Comparison of ENCODE assay signal across 24 cellular contexts in the genomic region with DNA sequence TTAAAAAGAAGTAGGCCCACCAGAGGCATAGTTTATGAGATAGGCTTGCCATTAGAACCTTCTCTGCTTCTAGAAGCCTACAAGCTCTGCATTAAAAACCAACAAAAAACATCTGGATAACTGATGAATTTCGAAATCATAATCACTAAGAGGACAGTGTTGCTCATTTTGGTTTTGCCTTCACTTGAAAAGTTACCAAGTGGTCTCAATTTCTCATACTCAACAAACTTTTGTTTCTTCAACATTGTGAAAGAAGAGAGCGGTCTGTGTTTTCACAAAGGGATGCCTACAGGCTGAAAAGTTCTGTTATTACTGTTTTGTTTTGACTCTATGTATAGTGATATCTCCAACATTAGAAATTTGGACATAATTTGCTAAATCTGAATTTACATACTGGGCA.
DNase-seq lines count a peak whose midpoint lies in the region; ATAC-seq and TF ChIP-seq lines count a peak whose summit lies in the region.
"Had no signal": no experiment of that assay in that cellular context is flagged by ENCODE, and none has a peak within 500 bp of the region (broad histone marks: within the 10 kb centered on the region; RNA-seq: fewer than 3 reads in every experiment).

No MANE protein-coding gene starts in this region.

- H2AK5ac ChIP-seq in IMR-90 (ENCODE audit: low read depth, low read length) = no peak overlapping the region

- H2BK20ac ChIP-seq in IMR-90 (ENCODE audit: low read depth, low read length) = no peak overlapping the region

- H3K4ac ChIP-seq in IMR-90 (ENCODE audit: low read depth, low read length) = no peak overlapping the region

- TF ChIP-seq POLR2A in IMR-90 (IDR thresholded peaks at IDR 0.05; ENCODE audit: low read depth, low read length) (no peak), sigmoid colon (IDR thresholded peaks at IDR 0.05) (no peak)

- H3K9me1 ChIP-seq in IMR-90 (ENCODE audit: insufficient read depth, low read length) = peaks cover 3% of the 10 kb centered on the region; the same call in 1 of the 2 replicates

- no peak overlapping the region for H2BK120ac ChIP-seq in IMR-90 (ENCODE audit: low read depth, low read length)

- DNase-seq in AG09319 (ENCODE audit: extremely low read depth, low read depth) (peak; percentile 2), IMR-90 (peak; percentile 46), choroid plexus epithelial cell (ENCODE audit: low read depth) (peak; percentile 53), foreskin melanocyte (peak; percentile 11), UCSD-AML1 (lab: John Stamatoyannopoulos, UW; ENCODE audit: unreplicated experiment) (no peak), HCEC 1CT (no peak), sigmoid colon (no peak)
- DNase-seq: 8988T; Calu3; CD8-positive, alpha-beta T cell; DMS53; EL; KG1; NCI-H1105; NCI-H187; NCI-H2227 treated with DMSO at 0.1 percent for 48 hours; NCI-H524; NCI-H82; OCI-M1; SHP77 treated with DMSO at 0.1 percent for 48 hours; SK-N-SH had no signal

- in situ Hi-C loops in IMR-90 (cut with MboI; ENCODE audit: low sequenced_read_pairs) = no loop called here

- no peak overlapping the region for H3K27ac ChIP-seq in IMR-90 (ENCODE audit: insufficient read depth, low read length)
- no peak overlapping the region for H3K27ac ChIP-seq in sigmoid colon
- H3K27ac ChIP-seq: BLaER1 had no signal

- 0 out of 4 replicates have a peak, but pooled peaks cover 0 to 4% of the 10 kb centered on the region in 2 experiments for H3K79me1 ChIP-seq in IMR-90 (ENCODE audit: low read depth in 1 of 2, low read length in 2 of 2)

- H3K27me3 ChIP-seq in IMR-90 (ENCODE audit: control insufficient read depth, insufficient read depth, low read length) (no peaks in the 10 kb centered on the region), sigmoid colon (no peaks in the 10 kb centered on the region)
- H3K27me3 ChIP-seq: BLaER1 had no signal

- no peak overlapping the region for H4K91ac ChIP-seq in IMR-90 (ENCODE audit: insufficient read depth, low read depth, low read length)

- H4K20me1 ChIP-seq in IMR-90 (ENCODE audit: insufficient read depth, low read length) = peaks cover 9% of the 10 kb centered on the region; the same call in 1 of the 2 replicates
- H4K20me1 ChIP-seq: BLaER1 had no signal

- H3K4me3 ChIP-seq in IMR-90 (ENCODE audit: insufficient read depth, low read depth, low read length) = no peak overlapping the region
- no peak overlapping the region for H3K4me3 ChIP-seq in choroid plexus epithelial cell (ENCODE audit: low read depth, low read length)
- H3K4me3 ChIP-seq in sigmoid colon = no peak overlapping the region
- H3K4me3 ChIP-seq: BLaER1 had no signal

- H3K4me1 ChIP-seq in IMR-90 (ENCODE audit: control insufficient read depth, insufficient read depth, low read length) (peaks cover 7% of the 10 kb centered on the region), sigmoid colon (no peaks in the 10 kb centered on the region)
- H3K4me1 ChIP-seq: BLaER1 had no signal

- no peak overlapping the region for H3K9ac ChIP-seq in IMR-90 (ENCODE audit: low read depth, low read length)
- H3K9ac ChIP-seq: BLaER1, SK-N-SH had no signal

- ATAC-seq in IMR-90 (ENCODE audit: low read depth) = no peak
- ATAC-seq in HG03097 (IDR thresholded peaks at IDR 0.05; ENCODE audit: low FRiP score, unreplicated experiment) = no peak
- ATAC-seq: CD8-positive, alpha-beta T cell; HepG2 had no signal

- H3K4me2 ChIP-seq in IMR-90 (ENCODE audit: low read depth, low read length) = no peak overlapping the region
- H3K4me2 ChIP-seq: BLaER1, SK-N-SH had no signal

- no peak for TF ChIP-seq EP300 in sigmoid colon (IDR thresholded peaks at IDR 0.05)

- H4K8ac ChIP-seq in IMR-90 (ENCODE audit: low read depth in 2 of 2, low read length in 2 of 2) = no peak overlapping the region

- H2BK15ac ChIP-seq in IMR-90 (ENCODE audit: low read depth, low read length) = no peak overlapping the region

- no peak overlapping the region for H2AK9ac ChIP-seq in IMR-90 (replicated peaks; ENCODE audit: low read depth, low read length, poor library complexity)

- H3K14ac ChIP-seq in IMR-90 (replicated peaks; ENCODE audit: low read depth, low read length) = no peak overlapping the region

- intact Hi-C loops in IMR-90 (cut with micrococcal nuclease) = no loop called here
- intact Hi-C loops in sigmoid colon (cut with DNase I) = no loop called here

- POLR2A ChIA-PET in IMR-90 (lab: Charles Lee; ENCODE audit: unreplicated experiment) = no interaction called here

- H4K5ac ChIP-seq in IMR-90 (ENCODE audit: low read depth, low read length) = no peak overlapping the region

- H3K23ac ChIP-seq in IMR-90 (ENCODE audit: low read depth, low read length) = no peak overlapping the region

- H2AFZ ChIP-seq in IMR-90 (replicated peaks; ENCODE audit: low read length, poor library complexity) = no peak overlapping the region

- no peak for TF ChIP-seq CTCF in AG09319 (IDR thresholded peaks at IDR 0.05; ENCODE audit: low read depth, low read length)
- no peak for TF ChIP-seq CTCF in IMR-90 (conservative IDR thresholded peaks at IDR 0.05; ENCODE audit: low read depth, low read length)
- TF ChIP-seq CTCF in choroid plexus epithelial cell (conservative IDR thresholded peaks at IDR 0.05; ENCODE audit: low read depth, low read length) = no peak
- no peak for TF ChIP-seq CTCF in sigmoid colon (IDR thresholded peaks at IDR 0.05)

- H3K9me3 ChIP-seq in IMR-90 (ENCODE audit: control insufficient read depth, insufficient read depth, low read length) (peaks cover 2% of the 10 kb centered on the region; the same call in 1 of the 2 replicates), sigmoid colon (no peaks in the 10 kb centered on the region)

- H3K36me3 ChIP-seq in IMR-90 (ENCODE audit: control insufficient read depth, insufficient read depth, low read length) = no peaks in the 10 kb centered on the region
- H3K36me3 ChIP-seq in sigmoid colon = no peaks in the 10 kb centered on the region

- CTCF ChIA-PET in IMR-90 (lab: Yijun Ruan, JAX) = interaction anchor here (0.6 kb wide), 2 partner anchors 11 to 1530 kb away, joined by 3 read pairs; no protein-coding TSS in a partner anchor

- no TSS peak for BruUV-seq in IMR-90 (replicated peaks; lab: Mats Ljungman, UMichigan)

- H3K56ac ChIP-seq in IMR-90 (ENCODE audit: extremely low read depth, insufficient read depth, low read length) = no peak overlapping the region

- no CpG with 5 or more reads among the region's 2 CpGs for WGBS in IMR-90 (ENCODE audit: extremely low coverage in 2 of 2, insufficient read length in 1 of 2), 2 experiments
- 91% methylated on average over 2 of the region's 2 CpGs for WGBS in sigmoid colon, 2 donors

- H3K18ac ChIP-seq in IMR-90 (ENCODE audit: low read depth, low read length) = no peak overlapping the region

- H2BK5ac ChIP-seq in IMR-90 (ENCODE audit: low read depth, low read length, poor library complexity, severe bottlenecking) = no peak overlapping the region

- no peak for TF ChIP-seq RAD21 in IMR-90 (IDR thresholded peaks at IDR 0.05; ENCODE audit: low read length)

- dilution Hi-C loops in IMR-90 (cut with HindIII; ENCODE audit: low sequenced_read_pairs, unreplicated experiment) = no loop called here

TF ChIP-seq in IMR-90, 13 proteins besides CTCF, POLR2A, EP300 and RAD21:
- TF ChIP-seq MAZ (IDR thresholded peaks at IDR 0.05; ENCODE audit: borderline replicate concordance, low read depth, low read length) = no peak
- peak; percentile 42; the same call in 1 of the 2 replicates for TF ChIP-seq CEBPB (IDR thresholded peaks at IDR 0.05; ENCODE audit: low read depth, low read length)
TF ChIP-seq in IMR-90: peak in this region for 1.

Comparison
In these comparisons a context has a peak if more than half of its experiments do, and no peak if none do; other contexts are left out.
1. DNase-seq: peak in AG09319 (single experiment), IMR-90 (single experiment), choroid plexus epithelial cell (single experiment) and foreskin melanocyte (single experiment); none in UCSD-AML1 (single experiment), HCEC 1CT (single experiment) and sigmoid colon (single experiment).